In the genomic region with DNA sequence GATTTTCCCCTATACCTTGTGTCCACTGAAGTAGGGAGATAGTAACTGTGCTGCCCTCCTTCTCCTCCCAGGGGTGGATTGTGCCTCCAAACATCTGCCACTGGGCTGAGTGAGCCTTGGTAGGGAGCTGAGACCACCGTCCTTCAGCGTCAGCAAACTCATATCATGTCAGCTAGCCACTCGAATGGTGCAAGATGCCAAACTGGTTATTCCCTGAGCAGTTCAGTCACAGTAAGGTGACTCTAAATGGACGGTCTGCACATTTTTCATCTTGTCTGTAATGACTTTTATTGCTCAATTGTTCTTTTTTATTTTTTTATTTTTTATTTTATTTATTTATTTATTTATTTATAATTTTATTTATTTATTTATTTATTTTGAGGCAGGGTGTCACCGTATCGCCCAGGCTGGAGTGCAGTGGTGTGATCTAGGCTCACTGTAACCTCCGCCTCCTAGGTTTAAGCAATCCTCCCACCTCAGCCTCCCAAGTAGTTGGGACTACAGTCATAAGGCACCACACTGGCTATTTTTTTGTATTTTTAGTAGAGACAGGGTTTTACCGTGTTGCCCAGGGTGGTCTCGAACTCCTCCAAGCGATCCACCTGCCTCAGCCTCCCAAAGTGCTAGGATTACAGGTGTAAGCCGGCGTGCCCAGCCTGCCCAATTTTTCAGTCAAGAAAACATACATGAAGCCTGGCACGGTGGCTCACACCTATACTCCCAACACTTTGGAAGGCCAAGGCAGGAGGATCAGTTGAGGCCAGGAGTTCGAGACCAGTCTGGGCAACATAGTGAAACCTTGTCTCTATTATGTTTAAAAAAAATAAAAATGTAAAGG, we compare ENCODE assay signal across 9 cellular contexts. TPM values are rescaled to one million over a fixed set of nuclear protein-coding genes. Genes with fewer than 3 reads are reported as not detected.
A peak's percentile ranks its signal among the peaks of the same experiment; 100 is the strongest.
DNase-seq lines count a peak whose midpoint lies in the region; ATAC-seq and TF ChIP-seq lines count a peak whose summit lies in the region.
"Had no signal": no experiment of that assay in that cellular context is flagged by ENCODE, and none has a peak within 500 bp of the region (broad histone marks: within the 10 kb centered on the region; RNA-seq: fewer than 3 reads in every experiment).

No MANE protein-coding gene starts in this region.

- no peaks in the 10 kb centered on the region for H3K27me3 ChIP-seq in adipocyte (replicated peaks; ENCODE audit: control insufficient read depth, insufficient read depth, low read length)
- H3K27me3 ChIP-seq in right lobe of liver = no peaks in the 10 kb centered on the region

- no peak overlapping the region for H3K4me3 ChIP-seq in adipocyte (ENCODE audit: low read length)
- no peak overlapping the region for H3K4me3 ChIP-seq in right lobe of liver

- ATAC-seq in right lobe of liver = no peak

- WGBS in right lobe of liver (ENCODE audit: insufficient coverage, low coverage, low lambda C conversion rate, missing lambda C conversion rate) = 91% methylated on average over 12 of the region's 14 CpGs

- H3K36me3 ChIP-seq in adipocyte (ENCODE audit: control insufficient read depth, insufficient read depth, low read length, severe bottlenecking) (no peaks in the 10 kb centered on the region), right lobe of liver (no peaks in the 10 kb centered on the region)

- H3K36me3 Mint-ChIP-seq in activated CD4-positive, alpha-beta T cell treated with anti-CD3 and anti-CD28 coated beads, Interleukin-2, amount 10 ng/mL, durations not matched to agents 7 days and 5 days (ENCODE audit: low read depth) = peaks cover 21% of the 10 kb centered on the region

- no peaks in the 10 kb centered on the region for H3K9me3 Mint-ChIP-seq in activated CD4-positive, alpha-beta T cell treated with anti-CD3 and anti-CD28 coated beads, Interleukin-2, amount 10 ng/mL, durations not matched to agents 7 days and 5 days

- DNase-seq in activated CD4-positive, alpha-beta T cell treated with anti-CD3 and anti-CD28 coated beads, Interleukin-2, amount 10 ng/mL, durations not matched to agents 7 days and 5 days = no peak
- no peak for DNase-seq in activated CD4-positive, alpha-beta T cell treated with anti-CD3 and anti-CD28 coated beads for 48 hours
- DNase-seq in adipocyte (ENCODE audit: low read depth) = no peak
- DNase-seq in right lobe of liver = peak in 1 of 3 donors; percentile 45
- no peak for DNase-seq in NCI-H510A treated with DMSO at 0.1 percent for 48 hours (lab: John Stamatoyannopoulos, UW)
- no peak for DNase-seq in UCSD-AML1 (lab: John Stamatoyannopoulos, UW; ENCODE audit: unreplicated experiment)
- no peak for DNase-seq in activated CD4-positive, alpha-beta T cell treated with anti-CD3 and anti-CD28 coated beads, Interleukin-2, amount 50 U/mL, for 1 hour
- DNase-seq: NCI-H187 treated with DMSO at 0.1 percent for 48 hours had no signal

- TF ChIP-seq CTCF in right lobe of liver (IDR thresholded peaks at IDR 0.05) = no peak

- H3K4me3 Mint-ChIP-seq in activated CD4-positive, alpha-beta T cell treated with anti-CD3 and anti-CD28 coated beads, Interleukin-2, amount 10 ng/mL, durations not matched to agents 7 days and 5 days = peak overlapping the region; percentile 30

- H3K27ac ChIP-seq in right lobe of liver (peak overlapping the region; percentile 90 to 98 (median 95)), temporal lobe (ENCODE audit: low read depth, low read length) (peak overlapping the region; percentile 83)

- intact Hi-C loops in right lobe of liver (cut with DNase I) = no loop called here

- peak overlapping the region; percentile 60 for H3K9ac ChIP-seq in adipocyte (ENCODE audit: low read length)

- POLR2A ChIA-PET in activated CD4-positive, alpha-beta T cell treated with anti-CD3 and anti-CD28 coated beads, Interleukin-2, amount 10 ng/mL, durations not matched to agents 7 days and 5 days (lab: Charles Lee) = interaction anchor here (1.3 kb wide), 2 partner anchors 9 to 28 kb away, joined by 6 to 9 read pairs; no protein-coding TSS in a partner anchor

- no peaks in the 10 kb centered on the region for H3K9me3 ChIP-seq in adipocyte (ENCODE audit: control insufficient read depth, low read length)
- H3K9me3 ChIP-seq in right lobe of liver = no peaks in the 10 kb centered on the region

- no peaks in the 10 kb centered on the region for H3K27me3 Mint-ChIP-seq in activated CD4-positive, alpha-beta T cell treated with anti-CD3 and anti-CD28 coated beads, Interleukin-2, amount 10 ng/mL, durations not matched to agents 7 days and 5 days

- no peak for TF ChIP-seq POLR2A in right lobe of liver (IDR thresholded peaks at IDR 0.05)

- H3K4me1 Mint-ChIP-seq in activated CD4-positive, alpha-beta T cell treated with anti-CD3 and anti-CD28 coated beads, Interleukin-2, amount 10 ng/mL, durations not matched to agents 7 days and 5 days = peaks cover 44% of the 10 kb centered on the region

- CTCF ChIA-PET in activated CD4-positive, alpha-beta T cell treated with anti-CD3 and anti-CD28 coated beads, Interleukin-2, amount 10 ng/mL, durations not matched to agents 7 days and 5 days (lab: Charles Lee) = interaction anchor here (0.6 to 3.3 kb wide), 8 partner anchors 8 to 182 kb away, joined by 3 to 15 read pairs (median 4); no protein-coding TSS in a partner anchor

- peak overlapping the region; percentile 95 for H3K27ac Mint-ChIP-seq in activated CD4-positive, alpha-beta T cell treated with anti-CD3 and anti-CD28 coated beads, Interleukin-2, amount 10 ng/mL, durations not matched to agents 7 days and 5 days

- peaks cover 16% of the 10 kb centered on the region for H3K4me1 ChIP-seq in adipocyte (ENCODE audit: control insufficient read depth, insufficient read depth, low read length)
- H3K4me1 ChIP-seq in right lobe of liver = peaks cover 0 to 34% (median 15%) of the 10 kb centered on the region in 4 donors

RNA-seq across cellular contexts. Expression of gene PCBP1, which starts 8.8 kb away (rescaled TPM):
- 100 to 1,000 TPM; 527 to 544 TPM for total RNA-seq in activated CD4-positive, alpha-beta T cell treated with anti-CD3 and anti-CD28 coated beads, Interleukin-2, amount 10 ng/mL, durations not matched to agents 7 days and 5 days
- total RNA-seq in right lobe of liver (100 to 1,000 TPM; 147 to 220 (median 178) TPM), temporal lobe (36.6 TPM)
